Comparison of ENCODE assay signal across 16 cellular contexts in the genomic region with DNA sequence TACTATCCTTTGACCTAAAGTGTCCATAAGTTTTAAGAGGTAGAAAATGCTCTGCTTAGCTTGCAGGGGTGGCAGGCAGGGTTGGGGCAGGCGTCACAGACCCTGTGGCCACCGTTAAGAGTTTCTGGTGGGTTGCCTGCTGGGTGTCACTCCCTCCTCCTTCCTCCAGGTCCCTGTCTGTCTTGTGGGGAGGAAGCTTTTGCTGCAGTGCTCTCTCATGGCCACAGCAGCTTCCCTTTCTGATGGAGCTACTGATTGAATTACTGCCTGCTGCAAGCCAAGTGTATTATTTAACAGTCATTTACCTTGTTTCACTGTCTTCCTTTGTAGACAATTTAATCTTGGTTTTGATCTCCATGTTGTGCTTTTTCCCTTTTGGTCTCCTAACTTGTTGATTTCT.
"Had no signal": no experiment of that assay in that cellular context is flagged by ENCODE, and none has a peak within 500 bp of the region (broad histone marks: within the 10 kb centered on the region; RNA-seq: fewer than 3 reads in every experiment).

No MANE protein-coding gene starts in this region.

- ATAC-seq: activated CD8-positive, alpha-beta T cell treated with anti-CD3 and anti-CD28 coated beads, Interleukin-2, amount 10 ng/mL, durations not matched to agents 7 days and 5 days; body of pancreas; effector memory CD8-positive, alpha-beta T cell; left colon; lower lobe of right lung; stimulated activated memory B cell treated with anti-CD40 and anti-IgM and Interleukin-4, amounts not matched to agents 10 μg/mL and 1 μg/mL and 100 μg/mL, for 72 hours had no signal

- H3K4me1 ChIP-seq: body of pancreas, lower lobe of right lung, sigmoid colon, testis had no signal

- H3K27me3 ChIP-seq: body of pancreas, sigmoid colon, testis had no signal

- H3K9me3 Mint-ChIP-seq: activated CD4-positive, alpha-beta T cell treated with anti-CD3 and anti-CD28 coated beads, Interleukin-2, amount 10 ng/mL, durations not matched to agents 24 days and 14 days; activated naive CD4-positive, alpha-beta T cell treated with anti-CD3 and anti-CD28 coated beads for 36 hours; activated T-cell treated with anti-CD3 and anti-CD28 coated beads, Interleukin-2, amount 50 U/mL, for 24 hours; effector memory CD8-positive, alpha-beta T cell; stimulated activated memory B cell treated with anti-CD40 and anti-IgM and Interleukin-4, amounts not matched to agents 10 μg/mL and 1 μg/mL and 100 μg/mL, for 72 hours; type B pancreatic cell had no signal

- H3K4me3 ChIP-seq: body of pancreas, lower lobe of right lung, sigmoid colon, testis had no signal

- H3K27ac Mint-ChIP-seq: activated CD4-positive, alpha-beta T cell treated with anti-CD3 and anti-CD28 coated beads, Interleukin-2, amount 10 ng/mL, durations not matched to agents 24 days and 14 days; activated CD8-positive, alpha-beta T cell treated with anti-CD3 and anti-CD28 coated beads, Interleukin-2, amount 10 ng/mL, durations not matched to agents 7 days and 5 days; activated naive CD4-positive, alpha-beta T cell treated with anti-CD3 and anti-CD28 coated beads for 36 hours; activated T-cell treated with anti-CD3 and anti-CD28 coated beads, Interleukin-2, amount 50 U/mL, for 24 hours; effector memory CD8-positive, alpha-beta T cell; stimulated activated memory B cell treated with anti-CD40 and anti-IgM and Interleukin-4, amounts not matched to agents 10 μg/mL and 1 μg/mL and 100 μg/mL, for 72 hours; type B pancreatic cell had no signal

- H3K27ac ChIP-seq: body of pancreas, lower lobe of right lung, sigmoid colon, testis had no signal

- H3K4me3 Mint-ChIP-seq: activated CD4-positive, alpha-beta T cell treated with anti-CD3 and anti-CD28 coated beads, Interleukin-2, amount 10 ng/mL, durations not matched to agents 24 days and 14 days; activated CD8-positive, alpha-beta T cell treated with anti-CD3 and anti-CD28 coated beads, Interleukin-2, amount 10 ng/mL, durations not matched to agents 7 days and 5 days; activated naive CD4-positive, alpha-beta T cell treated with anti-CD3 and anti-CD28 coated beads for 36 hours; activated T-cell treated with anti-CD3 and anti-CD28 coated beads, Interleukin-2, amount 50 U/mL, for 24 hours; effector memory CD8-positive, alpha-beta T cell; stimulated activated memory B cell treated with anti-CD40 and anti-IgM and Interleukin-4, amounts not matched to agents 10 μg/mL and 1 μg/mL and 100 μg/mL, for 72 hours; type B pancreatic cell had no signal

- H3K27me3 Mint-ChIP-seq: activated CD4-positive, alpha-beta T cell treated with anti-CD3 and anti-CD28 coated beads, Interleukin-2, amount 10 ng/mL, durations not matched to agents 24 days and 14 days; effector memory CD8-positive, alpha-beta T cell; type B pancreatic cell had no signal

- DNase-seq: activated CD4-positive, alpha-beta T cell treated with anti-CD3 and anti-CD28 coated beads, Interleukin-2, amount 10 ng/mL, durations not matched to agents 24 days and 14 days; activated CD8-positive, alpha-beta T cell treated with anti-CD3 and anti-CD28 coated beads, Interleukin-2, amount 10 ng/mL, durations not matched to agents 7 days and 5 days; activated naive CD4-positive, alpha-beta T cell treated with anti-CD3 and anti-CD28 coated beads for 36 hours; activated T-cell treated with anti-CD3 and anti-CD28 coated beads, Interleukin-2, amount 50 U/mL, for 24 hours; body of pancreas; dermis blood vessel endothelial cell; effector memory CD8-positive, alpha-beta T cell; left colon; lower lobe of right lung; occipital lobe; posterior cingulate gyrus; sigmoid colon; stimulated activated CD4-positive, alpha-beta T cell treated with anti-CD3 and anti-CD28 coated beads, Interleukin-4, amount 100 ng/mL, for 24 hours; testis had no signal

- H3K36me3 Mint-ChIP-seq: stimulated activated memory B cell treated with anti-CD40 and anti-IgM and Interleukin-4, amounts not matched to agents 10 μg/mL and 1 μg/mL and 100 μg/mL, for 72 hours; type B pancreatic cell had no signal

- H3K4me1 Mint-ChIP-seq: activated CD4-positive, alpha-beta T cell treated with anti-CD3 and anti-CD28 coated beads, Interleukin-2, amount 10 ng/mL, durations not matched to agents 24 days and 14 days; stimulated activated memory B cell treated with anti-CD40 and anti-IgM and Interleukin-4, amounts not matched to agents 10 μg/mL and 1 μg/mL and 100 μg/mL, for 72 hours had no signal

- H3K36me3 ChIP-seq: lower lobe of right lung, sigmoid colon had no signal
